In genomic region chr4:147683717-147684700, GRCh38 we compare ENCODE assay signal across 8 cellular contexts. TPM values are rescaled to one million over a fixed set of nuclear protein-coding genes. Genes with fewer than 3 reads are reported as not detected.
DNase-seq lines count a peak whose midpoint lies in the region; TF ChIP-seq lines count a peak whose summit lies in the region.

Gene PRMT9 (minus strand): TSS chr4:147684163. CDS start chr4:147683987, 176 bp downstream.

- intact Hi-C loops in stomach (cut with DNase I; ENCODE audit: low total_unique reads): no loop called here

- TF ChIP-seq POLR2A in Raji (IDR thresholded peaks at IDR 0.05; ENCODE audit: insufficient read depth, low read depth, low read length) (peak; percentile 100), stomach (IDR thresholded peaks at IDR 0.05) (peak in 2 of 4 donors; percentile 58 to 80)

- 0 to 1% (median 0%) methylated on average over 49 to 69 of the region's 69 CpGs for WGBS in stomach, 5 donors

- TF ChIP-seq EP300 in stomach (IDR thresholded peaks at IDR 0.05): peak; percentile 87

- no peaks in the 10 kb centered on the region for H3K4me1 ChIP-seq in ES-I3 (ENCODE audit: insufficient read depth, low read length)
- H3K4me1 ChIP-seq in stomach: peaks cover 8 to 37% (median 27%) of the 10 kb centered on the region in 4 donors

- H3K36me3 ChIP-seq in ES-I3 (ENCODE audit: insufficient read depth, low read length): no peaks in the 10 kb centered on the region
- H3K36me3 ChIP-seq in stomach: peaks cover 0 to 11% (median 9%) of the 10 kb centered on the region in 4 donors

- H3K4me1 Mint-ChIP-seq in neural crest cell: peaks cover 24% of the 10 kb centered on the region

- H3K4me3 Mint-ChIP-seq in neural crest cell: peak within 1 kb of the TSS; percentile 88

- peak within 1 kb of the TSS; percentile 84 to 97 for H3K4me3 ChIP-seq in foreskin fibroblast (ENCODE audit: low read depth in 1 of 2, low read length in 2 of 2)
- H3K4me3 ChIP-seq in stomach: peak within 1 kb of the TSS; percentile 56 to 87 (median 72)

- H3K36me3 Mint-ChIP-seq in neural crest cell (ENCODE audit: low read depth): no peaks in the 10 kb centered on the region

- H3K27me3 Mint-ChIP-seq in neural crest cell (ENCODE audit: low read depth): peaks cover 18% of the 10 kb centered on the region

- H3K27me3 ChIP-seq in stomach: no peaks in the 10 kb centered on the region

- no peaks in the 10 kb centered on the region for H3K9me3 Mint-ChIP-seq in neural crest cell

- H3K9me3 ChIP-seq in ES-I3 (ENCODE audit: control insufficient read depth, insufficient read depth, low read length) (no peaks in the 10 kb centered on the region), stomach (no peaks in the 10 kb centered on the region)

- peak within 1 kb of the TSS; percentile 92 for H3K9ac ChIP-seq in ES-I3 (ENCODE audit: low read depth, low read length)

- peak within 1 kb of the TSS; percentile 88 to 95 (median 91) for H3K27ac ChIP-seq in stomach

- peak within 1 kb of the TSS; percentile 98 for H3K27ac Mint-ChIP-seq in neural crest cell (ENCODE audit: unreplicated experiment)

- peak; percentile 43 for DNase-seq in GOT3 (lab: John Stamatoyannopoulos, UW)
- DNase-seq in LHCN-M2 (ENCODE audit: low read depth): peak; percentile 89
- peak; percentile 82 for DNase-seq in activated gamma-delta T cell treated with Interleukin-2 at 50 U/mL for 16 hours
- peak; percentile 91 to 97 for DNase-seq in foreskin fibroblast
- peak; percentile 79 for DNase-seq in neural crest cell (ENCODE audit: low read depth, low spot score)
- DNase-seq in stomach: peak; percentile 92

- TF ChIP-seq CTCF in foreskin fibroblast (IDR thresholded peaks at IDR 0.05; ENCODE audit: low read depth, low read length) (no peak), neural crest cell (conservative IDR thresholded peaks at IDR 0.05) (no peak), stomach (IDR thresholded peaks at IDR 0.05) (peak in 2 of 7 experiments; percentile 6 to 9)

RNA-seq across cellular contexts. Expression of gene PRMT9, which starts in this region (rescaled TPM):
- 7.4 and 9.1 TPM in 2 replicates for total RNA-seq in LHCN-M2 (2014; rRNA removed)
- 2.9 TPM for polyA plus RNA-seq in LHCN-M2 (2012)
- 8.5 and 10.2 TPM in 2 replicates for total RNA-seq in neural crest cell
- total RNA-seq in stomach: 10 to 100 TPM in 3 of 5 donors, 1 to 10 TPM in 2; 5.8 to 23.9 (median 15.9) TPM
- 1 to 10 TPM; 2.4 to 3.7 (median 2.4) TPM for polyA plus RNA-seq in stomach

Comparison
In these comparisons a context has a peak if more than half of its experiments do, and no peak if none do; other contexts are left out.
1. Peak in every context shown above with its lines: DNase-seq, H3K4me3 ChIP-seq and H3K27ac ChIP-seq.
2. DNase-seq: peak in every context shown above with its lines; median percentile 94 in foreskin fibroblast; 92 in stomach; 89 in LHCN-M2; 82 in activated gamma-delta T cell treated with Interleukin-2 at 50 U/mL for 16 hours; 79 in neural crest cell; 43 in GOT3.